In genomic region chr14:23573384-23573783, GRCh38 we compare ENCODE assay signal across 18 cellular contexts. TPM values are rescaled to one million over a fixed set of nuclear protein-coding genes. Genes with fewer than 3 reads are reported as not detected.
DNase-seq lines count a peak whose midpoint lies in the region; FAIRE-seq and TF ChIP-seq lines count a peak whose summit lies in the region.
"Had no signal": no experiment of that assay in that cellular context is flagged by ENCODE, and none has a peak within 500 bp of the region (broad histone marks: within the 10 kb centered on the region; RNA-seq: fewer than 3 reads in every experiment).

No MANE protein-coding gene starts in this region.

- peaks cover 0 to 23% of the 10 kb centered on the region in 2 donors for H3K4me1 ChIP-seq in right atrium auricular region

- no peaks in the 10 kb centered on the region for H3K9me3 ChIP-seq in right atrium auricular region
- H3K9me3 ChIP-seq: ovary, suprapubic skin had no signal

- peaks cover 4% of the 10 kb centered on the region for H3K36me3 Mint-ChIP-seq in endothelial cell (ENCODE audit: low read depth, unreplicated experiment)
- H3K36me3 Mint-ChIP-seq: memory B cell had no signal

- H3K4me3 Mint-ChIP-seq in endothelial cell (ENCODE audit: unreplicated experiment) = peak overlapping the region; percentile 73
- H3K4me3 Mint-ChIP-seq: memory B cell had no signal

- no peak for TF ChIP-seq CTCF in right atrium auricular region (IDR thresholded peaks at IDR 0.05)
- TF ChIP-seq CTCF in endothelial cell (IDR thresholded peaks at IDR 0.05; ENCODE audit: unreplicated experiment) = no peak

- H3K4me1 Mint-ChIP-seq in endothelial cell (ENCODE audit: unreplicated experiment) = peaks cover 35% of the 10 kb centered on the region

- H3K4me3 ChIP-seq in right atrium auricular region = no peak overlapping the region
- H3K4me3 ChIP-seq: ovary, suprapubic skin had no signal

- H3K27me3 ChIP-seq in right atrium auricular region = peaks cover 15 to 31% of the 10 kb centered on the region in 2 donors
- H3K27me3 ChIP-seq: ovary had no signal

- DNase-seq in cardiac septum (ENCODE audit: low spot score) = peak; percentile 43
- DNase-seq in right atrium auricular region (ENCODE audit: low spot score) = no peak
- DNase-seq in NCI-H510A (lab: John Stamatoyannopoulos, UW) = peak; percentile 31
- DNase-seq in endothelial cell (ENCODE audit: low spot score) = no peak
- DNase-seq in HuH-7.5 (ENCODE audit: low spot score) = no peak
- DNase-seq in GM12892 (ENCODE audit: insufficient read length) = no peak
- DNase-seq in erythroblast (lab: John Stamatoyannopoulos, UW) = no peak
- DNase-seq in midbrain (lab: John Stamatoyannopoulos, UW) = no peak
- DNase-seq: ACHN; activated CD4-positive, alpha-beta T cell treated with anti-CD3 and anti-CD28 coated beads for 4 hours; effector CD4-positive, alpha-beta T cell; ovary; stimulated activated CD4-positive, alpha-beta T cell treated with anti-CD3 and anti-CD28 coated beads, Interleukin-15, amount 100 ng/mL, for 24 hours had no signal

- no peak overlapping the region for H3K27ac ChIP-seq in right atrium auricular region
- H3K27ac ChIP-seq: ovary, RWPE1, suprapubic skin had no signal

- intact Hi-C loops in cardiac septum (cut with DNase I) = no loop called here

- TF ChIP-seq POLR2A in GM12892 (IDR thresholded peaks at IDR 0.05; ENCODE audit: low read depth, low read length) = no peak
- no peak for TF ChIP-seq POLR2A in erythroblast (IDR thresholded peaks at IDR 0.05; ENCODE audit: low read length)

- H3K9me3 Mint-ChIP-seq in endothelial cell (ENCODE audit: unreplicated experiment) = no peaks in the 10 kb centered on the region
- H3K9me3 Mint-ChIP-seq: memory B cell had no signal

- H3K27me3 Mint-ChIP-seq in endothelial cell (ENCODE audit: unreplicated experiment) = peaks cover 30% of the 10 kb centered on the region

- no peak for FAIRE-seq in GM12892 (lab: Jason Lieb, UNC)

- H3K36me3 ChIP-seq in right atrium auricular region = no peaks in the 10 kb centered on the region
- H3K36me3 ChIP-seq: ovary, suprapubic skin had no signal

- no peak overlapping the region for H3K27ac Mint-ChIP-seq in endothelial cell (ENCODE audit: unreplicated experiment)
- H3K27ac Mint-ChIP-seq: memory B cell had no signal

RNA-seq across cellular contexts. Expression of gene JPH4, which starts 5.2 kb away (rescaled TPM):
- total RNA-seq in cardiac septum = 0.19 TPM
- under 1 TPM in 1 of 2 donors, not detected in 1; 0.39 TPM for total RNA-seq in right atrium auricular region
- total RNA-seq in endothelial cell (ENCODE audit: unreplicated experiment) = 0.64 TPM
- polyA plus RNA-seq in GM12892 (2012; ENCODE audit: missing spikeins) = 6.9 TPM
- total RNA-seq: NCI-H460; T-helper 2 cell treated with Interferon-gamma antibody and Interleukin-4, amounts not matched to agents 100 ng/mL and 5 ng/mL, for 36 hours had no signal

RNA-seq across cellular contexts. Expression of gene AP1G2, which starts 5.8 kb away (rescaled TPM):
- 12.8 TPM for total RNA-seq in cardiac septum
- total RNA-seq in right atrium auricular region = 10 to 100 TPM in 1 of 2 donors, 1 to 10 TPM in 1; 6.6 to 18.8 TPM
- 134 TPM for total RNA-seq in endothelial cell (ENCODE audit: unreplicated experiment)
- 84.2 TPM for polyA plus RNA-seq in GM12892 (2012; ENCODE audit: missing spikeins)

RNA-seq across cellular contexts. Expression of gene THTPA, which starts 17.3 kb away (rescaled TPM):
- total RNA-seq in cardiac septum = 17.5 TPM
- 10 to 100 TPM; 22.6 to 27.3 TPM for total RNA-seq in right atrium auricular region
- total RNA-seq in endothelial cell (ENCODE audit: unreplicated experiment) = 6.9 TPM
- polyA plus RNA-seq in GM12892 (2012; ENCODE audit: missing spikeins) = 8.4 TPM

RNA-seq across cellular contexts. Expression of gene ZFHX2, which starts 21.8 kb away (rescaled TPM):
- total RNA-seq in cardiac septum (1.3 TPM), right atrium auricular region (under 1 TPM; 0.59 to 0.85 TPM), endothelial cell (ENCODE audit: unreplicated experiment) (12.7 TPM)
- polyA plus RNA-seq in GM12892 (2012; ENCODE audit: missing spikeins) = 0.93 TPM

Comparison
In these comparisons a context has a peak if more than half of its experiments do, and no peak if none do; other contexts are left out.
1. DNase-seq: peak in cardiac septum (single experiment) and NCI-H510A (single experiment); none in right atrium auricular region (single experiment), endothelial cell (single experiment), HuH-7.5 (single experiment), GM12892 (single experiment), erythroblast (0 of 2) and midbrain (single experiment).